ENCODE assay signal across 1 cellular context in genomic region chr16:1706386-1707192, GRCh38.
A peak's percentile ranks its signal among the peaks of the same experiment; 100 is the strongest.
TF ChIP-seq lines count a peak whose summit lies in the region.

No MANE protein-coding gene starts in this region.

TF ChIP-seq in HepG2, 621 proteins besides CTCF, POLR2A, EP300 and RAD21 (continued from another document and continues in another):
- TF ChIP-seq TFAP4 (IDR thresholded peaks at IDR 0.05; ENCODE audit: borderline replicate concordance, low read depth) (no peak), ZBTB34 (CRISPR knock-in tag; IDR thresholded peaks at IDR 0.05) (0 out of 2 replicates have a peak, but pooled peaks have one; percentile 10), KDM6A (CRISPR knock-in tag; IDR thresholded peaks at IDR 0.05; ENCODE audit: low read depth) (no peak), FOSL2 (CRISPR knock-in tag; IDR thresholded peaks at IDR 0.05) (no peak), ZNF737 (CRISPR knock-in tag; IDR thresholded peaks at IDR 0.05; ENCODE audit: borderline replicate concordance) (no peak), HNRNPLL (IDR thresholded peaks at IDR 0.05; ENCODE audit: low read depth, low read length, poor library complexity, severe bottlenecking) (peak; percentile 6), ZNF720 (CRISPR knock-in tag; IDR thresholded peaks at IDR 0.05) (no peak), RBFOX2 (IDR thresholded peaks at IDR 0.05; ENCODE audit: low read depth, low read length) (no peak), POLR2AphosphoS2 (IDR thresholded peaks at IDR 0.05; ENCODE audit: low read depth, low read length) (no peak), JDP2 (CRISPR knock-in tag; IDR thresholded peaks at IDR 0.05; ENCODE audit: borderline replicate concordance) (no peak), ZKSCAN1 (IDR thresholded peaks at IDR 0.05; ENCODE audit: low read length) (no peak), TCF7L2 (IDR thresholded peaks at IDR 0.05; ENCODE audit: low read depth, low read length) (no peak), ASH2L (IDR thresholded peaks at IDR 0.05; ENCODE audit: insufficient read length, low read depth, low read length) (peak; percentile 13), ZNF510 (CRISPR knock-in tag; IDR thresholded peaks at IDR 0.05; ENCODE audit: low read depth) (no peak), FOXA3 (CRISPR knock-in tag; IDR thresholded peaks at IDR 0.05) (no peak), NCOR1 (IDR thresholded peaks at IDR 0.05; ENCODE audit: borderline replicate concordance, low read length) (no peak), SRSF4 (IDR thresholded peaks at IDR 0.05; ENCODE audit: low read depth, low read length, poor library complexity, severe bottlenecking) (no peak), ZNF337 (CRISPR knock-in tag; IDR thresholded peaks at IDR 0.05; ENCODE audit: borderline replicate concordance, low read depth) (no peak), KIAA2018 (CRISPR knock-in tag; IDR thresholded peaks at IDR 0.05; ENCODE audit: borderline replicate concordance) (no peak), SNAPC2 (CRISPR knock-in tag; IDR thresholded peaks at IDR 0.05) (no peak), ARID3A (IDR thresholded peaks at IDR 0.05; ENCODE audit: low read depth, low read length) (no peak), TARDBP (CRISPR knock-in tag; IDR thresholded peaks at IDR 0.05) (no peak), ZMYM2 (CRISPR knock-in tag; IDR thresholded peaks at IDR 0.05) (no peak), ZFP90 (CRISPR knock-in tag; IDR thresholded peaks at IDR 0.05; ENCODE audit: borderline replicate concordance) (no peak), ZBTB26 (CRISPR knock-in tag; IDR thresholded peaks at IDR 0.05; ENCODE audit: borderline replicate concordance) (no peak), ZNF597 (CRISPR knock-in tag; IDR thresholded peaks at IDR 0.05) (no peak), NCOA1 (CRISPR knock-in tag; IDR thresholded peaks at IDR 0.05) (no peak)
- TF ChIP-seq, protein P1, sequence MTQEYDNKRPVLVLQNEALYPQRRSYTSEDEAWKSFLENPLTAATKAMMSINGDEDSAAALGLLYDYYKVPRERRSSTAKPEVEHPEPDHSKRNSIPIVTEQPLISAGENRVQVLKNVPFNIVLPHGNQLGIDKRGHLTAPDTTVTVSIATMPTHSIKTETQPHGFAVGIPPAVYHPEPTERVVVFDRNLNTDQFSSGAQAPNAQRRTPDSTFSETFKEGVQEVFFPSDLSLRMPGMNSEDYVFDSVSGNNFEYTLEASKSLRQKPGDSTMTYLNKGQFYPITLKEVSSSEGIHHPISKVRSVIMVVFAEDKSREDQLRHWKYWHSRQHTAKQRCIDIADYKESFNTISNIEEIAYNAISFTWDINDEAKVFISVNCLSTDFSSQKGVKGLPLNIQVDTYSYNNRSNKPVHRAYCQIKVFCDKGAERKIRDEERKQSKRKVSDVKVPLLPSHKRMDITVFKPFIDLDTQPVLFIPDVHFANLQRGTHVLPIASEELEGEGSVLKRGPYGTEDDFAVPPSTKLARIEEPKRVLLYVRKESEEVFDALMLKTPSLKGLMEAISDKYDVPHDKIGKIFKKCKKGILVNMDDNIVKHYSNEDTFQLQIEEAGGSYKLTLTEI (CRISPR knock-in tag; conservative IDR thresholded peaks at IDR 0.05): no peak
- TF ChIP-seq, protein P2, sequence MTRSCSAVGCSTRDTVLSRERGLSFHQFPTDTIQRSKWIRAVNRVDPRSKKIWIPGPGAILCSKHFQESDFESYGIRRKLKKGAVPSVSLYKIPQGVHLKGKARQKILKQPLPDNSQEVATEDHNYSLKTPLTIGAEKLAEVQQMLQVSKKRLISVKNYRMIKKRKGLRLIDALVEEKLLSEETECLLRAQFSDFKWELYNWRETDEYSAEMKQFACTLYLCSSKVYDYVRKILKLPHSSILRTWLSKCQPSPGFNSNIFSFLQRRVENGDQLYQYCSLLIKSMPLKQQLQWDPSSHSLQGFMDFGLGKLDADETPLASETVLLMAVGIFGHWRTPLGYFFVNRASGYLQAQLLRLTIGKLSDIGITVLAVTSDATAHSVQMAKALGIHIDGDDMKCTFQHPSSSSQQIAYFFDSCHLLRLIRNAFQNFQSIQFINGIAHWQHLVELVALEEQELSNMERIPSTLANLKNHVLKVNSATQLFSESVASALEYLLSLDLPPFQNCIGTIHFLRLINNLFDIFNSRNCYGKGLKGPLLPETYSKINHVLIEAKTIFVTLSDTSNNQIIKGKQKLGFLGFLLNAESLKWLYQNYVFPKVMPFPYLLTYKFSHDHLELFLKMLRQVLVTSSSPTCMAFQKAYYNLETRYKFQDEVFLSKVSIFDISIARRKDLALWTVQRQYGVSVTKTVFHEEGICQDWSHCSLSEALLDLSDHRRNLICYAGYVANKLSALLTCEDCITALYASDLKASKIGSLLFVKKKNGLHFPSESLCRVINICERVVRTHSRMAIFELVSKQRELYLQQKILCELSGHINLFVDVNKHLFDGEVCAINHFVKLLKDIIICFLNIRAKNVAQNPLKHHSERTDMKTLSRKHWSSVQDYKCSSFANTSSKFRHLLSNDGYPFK (CRISPR knock-in tag; IDR thresholded peaks at IDR 0.05; ENCODE audit: borderline replicate concordance): no peak
- TF ChIP-seq, protein P3, sequence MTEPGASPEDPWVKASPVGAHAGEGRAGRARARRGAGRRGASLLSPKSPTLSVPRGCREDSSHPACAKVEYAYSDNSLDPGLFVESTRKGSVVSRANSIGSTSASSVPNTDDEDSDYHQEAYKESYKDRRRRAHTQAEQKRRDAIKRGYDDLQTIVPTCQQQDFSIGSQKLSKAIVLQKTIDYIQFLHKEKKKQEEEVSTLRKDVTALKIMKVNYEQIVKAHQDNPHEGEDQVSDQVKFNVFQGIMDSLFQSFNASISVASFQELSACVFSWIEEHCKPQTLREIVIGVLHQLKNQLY (CRISPR knock-in tag; IDR thresholded peaks at IDR 0.05): no peak
- TF ChIP-seq, protein P4, sequence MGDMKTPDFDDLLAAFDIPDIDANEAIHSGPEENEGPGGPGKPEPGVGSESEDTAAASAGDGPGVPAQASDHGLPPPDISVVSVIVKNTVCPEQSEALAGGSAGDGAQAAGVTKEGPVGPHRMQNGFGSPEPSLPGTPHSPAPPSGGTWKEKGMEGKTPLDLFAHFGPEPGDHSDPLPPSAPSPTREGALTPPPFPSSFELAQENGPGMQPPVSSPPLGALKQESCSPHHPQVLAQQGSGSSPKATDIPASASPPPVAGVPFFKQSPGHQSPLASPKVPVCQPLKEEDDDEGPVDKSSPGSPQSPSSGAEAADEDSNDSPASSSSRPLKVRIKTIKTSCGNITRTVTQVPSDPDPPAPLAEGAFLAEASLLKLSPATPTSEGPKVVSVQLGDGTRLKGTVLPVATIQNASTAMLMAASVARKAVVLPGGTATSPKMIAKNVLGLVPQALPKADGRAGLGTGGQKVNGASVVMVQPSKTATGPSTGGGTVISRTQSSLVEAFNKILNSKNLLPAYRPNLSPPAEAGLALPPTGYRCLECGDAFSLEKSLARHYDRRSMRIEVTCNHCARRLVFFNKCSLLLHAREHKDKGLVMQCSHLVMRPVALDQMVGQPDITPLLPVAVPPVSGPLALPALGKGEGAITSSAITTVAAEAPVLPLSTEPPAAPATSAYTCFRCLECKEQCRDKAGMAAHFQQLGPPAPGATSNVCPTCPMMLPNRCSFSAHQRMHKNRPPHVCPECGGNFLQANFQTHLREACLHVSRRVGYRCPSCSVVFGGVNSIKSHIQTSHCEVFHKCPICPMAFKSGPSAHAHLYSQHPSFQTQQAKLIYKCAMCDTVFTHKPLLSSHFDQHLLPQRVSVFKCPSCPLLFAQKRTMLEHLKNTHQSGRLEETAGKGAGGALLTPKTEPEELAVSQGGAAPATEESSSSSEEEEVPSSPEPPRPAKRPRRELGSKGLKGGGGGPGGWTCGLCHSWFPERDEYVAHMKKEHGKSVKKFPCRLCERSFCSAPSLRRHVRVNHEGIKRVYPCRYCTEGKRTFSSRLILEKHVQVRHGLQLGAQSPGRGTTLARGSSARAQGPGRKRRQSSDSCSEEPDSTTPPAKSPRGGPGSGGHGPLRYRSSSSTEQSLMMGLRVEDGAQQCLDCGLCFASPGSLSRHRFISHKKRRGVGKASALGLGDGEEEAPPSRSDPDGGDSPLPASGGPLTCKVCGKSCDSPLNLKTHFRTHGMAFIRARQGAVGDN (CRISPR knock-in tag; IDR thresholded peaks at IDR 0.05): peak; percentile 63
